ENCODE assay signal across 9 cellular contexts in genomic region chr11:8090756-8091155, GRCh38. TPM values are rescaled to one million over a fixed set of nuclear protein-coding genes. Genes with fewer than 3 reads are reported as not detected.
A peak's percentile ranks its signal among the peaks of the same experiment; 100 is the strongest.
DNase-seq lines count a peak whose midpoint lies in the region; ATAC-seq, FAIRE-seq and TF ChIP-seq lines count a peak whose summit lies in the region.
"Had no signal": no experiment of that assay in that cellular context is flagged by ENCODE, and none has a peak within 500 bp of the region (broad histone marks: within the 10 kb centered on the region; RNA-seq: fewer than 3 reads in every experiment).

No MANE protein-coding gene starts in this region.

- no peak overlapping the region for H3K4me3 ChIP-seq in HL-60 (replicated peaks; ENCODE audit: insufficient read depth, low read length)
- no peak overlapping the region for H3K4me3 ChIP-seq in HepG2 (replicated peaks in 1 of 3; ENCODE audit: insufficient read depth in 1 of 3, low read depth in 2 of 3, low read length in 3 of 3)

- no peak for TF ChIP-seq RAD21 in HepG2 (CRISPR knock-in tag; IDR thresholded peaks at IDR 0.05)

- TF ChIP-seq EP300 in HepG2 (IDR thresholded peaks at IDR 0.05; ENCODE audit: low read depth in 2 of 2, low read length in 2 of 2) (no peak), HepG2 (CRISPR knock-in tag; IDR thresholded peaks at IDR 0.05; ENCODE audit: borderline replicate concordance) (no peak)

- no TSS peak for BruUV-seq in Calu3 (replicated peaks; lab: Mats Ljungman, UMichigan)
- no TSS peak for BruUV-seq in HepG2 (replicated peaks; lab: Mats Ljungman, UMichigan)

- H3K27ac Mint-ChIP-seq in Calu3 (ENCODE audit: unreplicated experiment) = no peak overlapping the region
- H3K27ac Mint-ChIP-seq in activated naive CD8-positive, alpha-beta T cell treated with anti-CD3 and anti-CD28 coated beads for 36 hours = no peak overlapping the region
- H3K27ac Mint-ChIP-seq: IgD-negative memory B cell had no signal

- 37% methylated on average over 5 of the region's 5 CpGs for WGBS in HepG2 (ENCODE audit: low lambda C conversion rate)

- no peaks in the 10 kb centered on the region for H3K4me1 Mint-ChIP-seq in Calu3 (ENCODE audit: low read depth, unreplicated experiment)
- H3K4me1 Mint-ChIP-seq in activated naive CD8-positive, alpha-beta T cell treated with anti-CD3 and anti-CD28 coated beads for 36 hours = peaks cover 3% of the 10 kb centered on the region

- no peak; the same call in 2 of the 3 replicates for ATAC-seq in HepG2

- no peaks in the 10 kb centered on the region for H4K20me1 ChIP-seq in HepG2 (ENCODE audit: insufficient read depth, low read length)

- POLR2A ChIA-PET in HepG2 (lab: Yijun Ruan, JAX) = no interaction called here

- H3K9me3 ChIP-seq in HepG2 (ENCODE audit: low read length) = no peaks in the 10 kb centered on the region

- TF ChIP-seq CTCF in Calu3 (IDR thresholded peaks at IDR 0.05; ENCODE audit: unreplicated experiment) (peak; percentile 38), HL-60 (IDR thresholded peaks at IDR 0.05; ENCODE audit: insufficient read depth, low read length) (peak; percentile 12), HepG2 (CRISPR knock-in tag; IDR thresholded peaks at IDR 0.05) (peak; percentile 61)

- no peaks in the 10 kb centered on the region for H3K9me3 Mint-ChIP-seq in Calu3 (ENCODE audit: low read depth, unreplicated experiment)
- H3K9me3 Mint-ChIP-seq in activated naive CD8-positive, alpha-beta T cell treated with anti-CD3 and anti-CD28 coated beads for 36 hours = no peaks in the 10 kb centered on the region
- H3K9me3 Mint-ChIP-seq: IgD-negative memory B cell had no signal

- peaks cover 6% of the 10 kb centered on the region for H3K27me3 ChIP-seq in HL-60 (ENCODE audit: insufficient read depth, poor library complexity, severe bottlenecking)
- no peaks in the 10 kb centered on the region for H3K27me3 ChIP-seq in HepG2 (ENCODE audit: control insufficient read depth in 1 of 2, insufficient read depth in 2 of 2, low read length in 2 of 2)

- FAIRE-seq in HepG2 (lab: Jason Lieb, UNC) = peak; percentile 15

- intact Hi-C loops in Calu3 (cut with micrococcal nuclease; ENCODE audit: unreplicated experiment) = loop anchor here (5.0 to 10.0 kb wide), 2 partner anchors 198 to 416 kb away; partner anchors contain the start of gene CYB5R2
- intact Hi-C loops in HepG2 (cut with micrococcal nuclease; ENCODE audit: unreplicated experiment) = loop anchor here (10.0 kb wide), 1 partner anchor 196 kb away; no protein-coding TSS in a partner anchor

- no peaks in the 10 kb centered on the region for H3K36me3 Mint-ChIP-seq in Calu3 (ENCODE audit: insufficient read depth, unreplicated experiment)
- H3K36me3 Mint-ChIP-seq in activated naive CD8-positive, alpha-beta T cell treated with anti-CD3 and anti-CD28 coated beads for 36 hours = no peaks in the 10 kb centered on the region
- H3K36me3 Mint-ChIP-seq: IgD-negative memory B cell had no signal

- H3K4me3 Mint-ChIP-seq in Calu3 (ENCODE audit: low read depth, unreplicated experiment) = no peak overlapping the region
- no peak overlapping the region for H3K4me3 Mint-ChIP-seq in activated naive CD8-positive, alpha-beta T cell treated with anti-CD3 and anti-CD28 coated beads for 36 hours
- H3K4me3 Mint-ChIP-seq: IgD-negative memory B cell had no signal

- H3K9ac ChIP-seq in HepG2 (ENCODE audit: insufficient read depth, low read depth, low read length) = no peak overlapping the region

- H3K79me2 ChIP-seq in HepG2 (ENCODE audit: insufficient read depth, low read length) = no peaks in the 10 kb centered on the region

- TF ChIP-seq POLR2A in HepG2 (IDR thresholded peaks at IDR 0.05; ENCODE audit: insufficient read depth in 1 of 2, low read depth in 2 of 2, low read length in 2 of 2) = no peak

- no peak overlapping the region for H3K4me2 ChIP-seq in HepG2 (ENCODE audit: low read depth, low read length)

- in situ Hi-C loops in HepG2 (cut with HindIII; ENCODE audit: extremely low pct_ligation_motif_present, low pct_unique_long_range_greater_than_20kb) = loop anchor here (10.0 kb wide), 1 partner anchor 86 kb away; no protein-coding TSS in a partner anchor

- H3K27ac ChIP-seq in HL-60 (replicated peaks) (no peak overlapping the region), HepG2 (ENCODE audit: extremely low read length, insufficient read depth, low read length) (no peak overlapping the region)

- peaks cover 0 to 3% of the 10 kb centered on the region in 2 experiments; a peak in 2 of 5 replicates for H3K36me3 ChIP-seq in HepG2 (replicated peaks in 1 of 2; ENCODE audit: control insufficient read depth in 1 of 2, insufficient read depth in 2 of 2, low read length in 2 of 2)

- CTCF ChIA-PET in Calu3 (lab: Charles Lee) (interaction anchor here (1.0 to 2.6 kb wide), 3 partner anchors 58 to 84 kb away, joined by 3 to 23 read pairs (median 15); no protein-coding TSS in a partner anchor), HepG2 (lab: Yijun Ruan, JAX; ENCODE audit: low intra/inter-chr PET ratio, low total read pairs) (interaction anchor here (1.9 to 2.6 kb wide), 2 partner anchors 57 to 84 kb away, joined by 7 to 20 read pairs; no protein-coding TSS in a partner anchor)

- H3K27me3 Mint-ChIP-seq in Calu3 (ENCODE audit: unreplicated experiment) = peaks cover 33% of the 10 kb centered on the region
- H3K27me3 Mint-ChIP-seq in activated naive CD8-positive, alpha-beta T cell treated with anti-CD3 and anti-CD28 coated beads for 36 hours = peaks cover 4% of the 10 kb centered on the region

- no peak overlapping the region for H2AFZ ChIP-seq in HepG2 (ENCODE audit: low read length)

- no peaks in the 10 kb centered on the region for H3K4me1 ChIP-seq in HepG2 (ENCODE audit: insufficient read depth, low read length)

- DNase-seq in Calu3 = peak; percentile 32
- peak in 1 of 2 experiments; percentile 7 for DNase-seq in HL-60 (ENCODE audit: low read depth in 1 of 2, low spot score in 1 of 2)
- peak; percentile 26 for DNase-seq in activated naive CD8-positive, alpha-beta T cell treated with anti-CD3 and anti-CD28 coated beads for 36 hours
- DNase-seq in HepG2 (ENCODE audit: low spot score) = peak; percentile 20
- no peak for DNase-seq in occipital lobe (lab: John Stamatoyannopoulos, UW)
- no peak for DNase-seq in activated gamma-delta T cell treated with Interleukin-2 at 50 U/mL for 16 hours
- DNase-seq in cortex of kidney (lab: John Stamatoyannopoulos, UW) = no peak
- DNase-seq in SKM-1 treated with dmso at 0.1 percent for 144 hours (lab: John Stamatoyannopoulos, UW; ENCODE audit: unreplicated experiment) = no peak

TF ChIP-seq in HepG2, 621 proteins besides CTCF, POLR2A, EP300 and RAD21:
- no peak for TF ChIP-seq REST (IDR thresholded peaks at IDR 0.05; ENCODE audit: borderline replicate concordance in 1 of 2, low read depth in 1 of 2, low read length in 2 of 2)
- peak; percentile 52 for TF ChIP-seq SMC3 (IDR thresholded peaks at IDR 0.05; ENCODE audit: low read length)
- peak; percentile 56 for TF ChIP-seq STAG1 (CRISPR knock-in tag; IDR thresholded peaks at IDR 0.05)

RNA-seq across cellular contexts. Expression of gene TUB, which starts 9.7 kb away (rescaled TPM):
- 1.5 and 2.2 TPM in 2 replicates for total RNA-seq in Calu3 (2022)
- total RNA-seq in activated naive CD8-positive, alpha-beta T cell treated with anti-CD3 and anti-CD28 coated beads for 36 hours = under 1 TPM; 0.19 to 0.34 TPM
- 5.4 and 5.6 TPM in 2 replicates for total RNA-seq in HepG2 (2016; rRNA removed; fragmentation: Illumina TruSeq; extraction: Trizol)
- 0.40 and 0.44 TPM in 2 replicates for total RNA-seq in HepG2 (2016; cell fraction: cytosol; rRNA removed; fragmentation: Illumina TruSeq; extraction: Trizol; ENCODE audit: low read depth)
- 5.3 and 5.6 TPM in 2 replicates for total RNA-seq in HepG2 (2016; cell fraction: insoluble cytoplasmic fraction; rRNA removed; fragmentation: Illumina TruSeq; extraction: Trizol)
- 3.0 and 3.1 TPM in 2 replicates for total RNA-seq in HepG2 (2016; cell fraction: membrane; rRNA removed; fragmentation: Illumina TruSeq; extraction: Trizol)
- total RNA-seq in HepG2 (2016; cell fraction: nucleus; rRNA removed; fragmentation: Illumina TruSeq; extraction: Trizol) = 4.7 and 5.3 TPM in 2 replicates
- 4.3 and 4.8 TPM in 2 replicates for polyA plus RNA-seq in HepG2 (2011; rRNA removed)
- 2.8 and 2.9 TPM in 2 replicates for polyA plus RNA-seq in HepG2 (2011; cell fraction: cytosol; rRNA removed)
- 10.1 and 11.7 TPM in 2 replicates for polyA plus RNA-seq in HepG2 (2011; cell fraction: nucleus; rRNA removed)
- 2.4 and 2.6 TPM in 2 replicates for polyA plus RNA-seq in HepG2 (2012)
- 0.19 and 0.22 TPM in 2 replicates for polyA plus RNA-seq in HepG2 (2016; cell fraction: cytosol; fragmentation: Illumina TruSeq; extraction: Trizol; ENCODE audit: low read depth)
- polyA plus RNA-seq in HepG2 (2016; cell fraction: insoluble cytoplasmic fraction; fragmentation: Illumina TruSeq; extraction: Trizol; ENCODE audit: low read depth) = 3.2 and 3.5 TPM in 2 replicates
- polyA plus RNA-seq in HepG2 (2016; cell fraction: membrane; fragmentation: Illumina TruSeq; extraction: Trizol; ENCODE audit: low read depth) = 0.88 and 0.95 TPM in 2 replicates
- polyA plus RNA-seq in HepG2 (2016; cell fraction: nucleus; fragmentation: Illumina TruSeq; extraction: Trizol; ENCODE audit: insufficient read depth, low read depth) = 6.7 and 6.8 TPM in 2 replicates
- 8.1 TPM in 1 of 2 replicates, not detected in the other for polyA minus RNA-seq in HepG2 (2011; rRNA and poly(A)+ RNA removed; ENCODE audit: low replicate concordance)
- polyA minus RNA-seq in HepG2 (2011; cell fraction: cytosol; rRNA and poly(A)+ RNA removed) = 3.9 and 4.5 TPM in 2 replicates
- 4.9 and 5.2 TPM in 2 replicates for polyA minus RNA-seq in HepG2 (2011; cell fraction: nucleus; rRNA and poly(A)+ RNA removed)
- total RNA-seq in occipital lobe = 88.3 TPM
- polyA plus RNA-seq: IgD-negative memory B cell had no signal

Comparison
In these comparisons a context has a peak if more than half of its experiments do, and no peak if none do; other contexts are left out.
1. DNase-seq: peak in Calu3 (single experiment), activated naive CD8-positive, alpha-beta T cell treated with anti-CD3 and anti-CD28 coated beads for 36 hours (single experiment) and HepG2 (single experiment); none in occipital lobe (single experiment), activated gamma-delta T cell treated with Interleukin-2 at 50 U/mL for 16 hours (single experiment), cortex of kidney (single experiment) and SKM-1 treated with dmso at 0.1 percent for 144 hours (single experiment).
2. RNA of gene TUB, which starts 9.7 kb away (total RNA-seq): 88.3 TPM in occipital lobe (single experiment); 0.40 to 5.6 TPM in HepG2, 1.5 to 2.2 TPM in Calu3 and 0.19 to 0.34 TPM in activated naive CD8-positive, alpha-beta T cell treated with anti-CD3 and anti-CD28 coated beads for 36 hours; every median in the first group is over 10 times any median in the second.
3. Peak in every context shown above with its lines, with median percentiles within 50 percentile points of each other: CTCF ChIP-seq.